9 cellular contexts compared by ENCODE assay signal in the genomic region with DNA sequence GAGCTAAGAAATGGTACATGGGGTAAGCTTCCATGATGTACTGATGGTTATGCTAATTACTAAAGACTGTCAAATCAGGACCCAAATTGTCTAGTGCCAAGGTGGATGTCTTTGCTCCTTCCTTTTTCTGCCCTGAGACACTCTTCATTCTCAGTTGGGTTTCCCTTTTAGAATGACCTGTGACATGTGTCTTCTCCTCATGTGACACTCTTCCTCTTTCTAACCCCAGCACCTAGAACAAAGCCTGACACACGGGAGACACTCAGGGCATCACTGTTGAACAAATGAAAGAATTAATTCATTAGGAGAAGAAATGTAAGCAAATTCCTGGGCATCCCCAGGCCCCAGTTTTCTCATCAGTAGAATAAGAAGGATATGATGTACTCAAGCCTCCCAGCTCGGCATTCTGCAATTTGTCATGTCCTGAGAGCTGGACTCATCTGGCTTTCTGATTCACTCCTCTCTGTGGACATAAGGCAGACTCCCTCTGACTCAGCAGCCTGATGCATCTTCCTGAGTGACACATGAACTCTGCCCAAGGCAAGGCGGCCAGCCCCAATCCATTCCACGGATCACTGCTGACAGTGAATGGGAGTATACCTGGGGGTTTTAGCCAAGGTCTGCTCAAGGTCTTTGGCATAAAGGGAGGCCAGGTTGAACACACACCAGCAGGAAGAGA.
DNase-seq lines count a peak whose midpoint lies in the region; ATAC-seq and TF ChIP-seq lines count a peak whose summit lies in the region.
"Had no signal": no experiment of that assay in that cellular context is flagged by ENCODE, and none has a peak within 500 bp of the region (broad histone marks: within the 10 kb centered on the region; RNA-seq: fewer than 3 reads in every experiment).

No MANE protein-coding gene starts in this region.

- H3K4me1 Mint-ChIP-seq in mesothelial cell of epicardium: peaks cover 66% of the 10 kb centered on the region

- in situ Hi-C loops in ACHN (cut with HindIII; ENCODE audit: low pct_ligation_motif_present, low pct_unique_long_range_greater_than_20kb, low sequenced_read_pairs): loop anchor here (25.0 kb wide), 1 partner anchor 248 kb away; no protein-coding TSS in a partner anchor

- no peaks in the 10 kb centered on the region for H3K9me3 Mint-ChIP-seq in mesothelial cell of epicardium

- no peaks in the 10 kb centered on the region for H3K27me3 Mint-ChIP-seq in mesothelial cell of epicardium (ENCODE audit: low read depth)

- no peak for ATAC-seq in GM18517 (IDR thresholded peaks at IDR 0.05; ENCODE audit: unreplicated experiment)
- ATAC-seq in GM18502 (IDR thresholded peaks at IDR 0.05; ENCODE audit: poor library complexity, unreplicated experiment): no peak
- no peak for ATAC-seq in HG03139 (IDR thresholded peaks at IDR 0.05; ENCODE audit: unreplicated experiment)

- no peaks in the 10 kb centered on the region for H3K36me3 Mint-ChIP-seq in mesothelial cell of epicardium

- no peak overlapping the region for H3K4me3 Mint-ChIP-seq in mesothelial cell of epicardium

- DNase-seq in ACHN (peak; percentile 96), HS-5 (ENCODE audit: low read depth) (peak; percentile 96), brain pericyte (ENCODE audit: low read depth, low spot score) (peak; percentile 77), mesothelial cell of epicardium (ENCODE audit: low spot score in 2 of 2, unreplicated experiment in 2 of 2) (peak in 1 of 2 experiments; percentile 42)
- no peak for DNase-seq in activated CD8-positive, alpha-beta memory T cell treated with anti-CD3 and anti-CD28 coated beads, Interleukin-2, amount 50 U/mL, for 4 hours
- DNase-seq: DMS79 had no signal

- no peak for TF ChIP-seq CTCF in mesothelial cell of epicardium (IDR thresholded peaks at IDR 0.05; ENCODE audit: unreplicated experiment)

- peak overlapping the region; percentile 28 for H3K27ac Mint-ChIP-seq in mesothelial cell of epicardium
